In genomic region chr15:98799461-98799971, GRCh38 we compare ENCODE assay signal across 8 cellular contexts.
DNase-seq lines count a peak whose midpoint lies in the region; ATAC-seq and TF ChIP-seq lines count a peak whose summit lies in the region.

No MANE protein-coding gene starts in this region.

- 0 to 5% methylated on average over 1 to 9 of the region's 9 CpGs for WGBS in endodermal cell (ENCODE audit: insufficient coverage in 1 of 2, insufficient read length in 1 of 2), 2 experiments

- no peaks in the 10 kb centered on the region for H3K36me3 Mint-ChIP-seq in GM23338 (ENCODE audit: low read depth)
- peaks cover 4% of the 10 kb centered on the region for H3K36me3 Mint-ChIP-seq in endodermal cell (ENCODE audit: low read depth)
- H3K36me3 Mint-ChIP-seq in T-helper 2 cell treated with Interferon-gamma antibody and Interleukin-4, amounts not matched to agents 5 μg/mL and 100 μg/mL, for 36 hours (ENCODE audit: low read depth): no peaks in the 10 kb centered on the region
- no peaks in the 10 kb centered on the region for H3K36me3 Mint-ChIP-seq in natural killer cell treated with Interleukin-12 subunit alpha and Interleukin-12 subunit beta and Interleukin-15 and Interleukin-18, amount 100 ng/mL, for 72 hours

- H3K27ac Mint-ChIP-seq in GM23338 (peak overlapping the region; percentile 96), endodermal cell (peak overlapping the region; percentile 98)
- H3K27ac Mint-ChIP-seq in T-helper 2 cell treated with Interferon-gamma antibody and Interleukin-4, amounts not matched to agents 5 μg/mL and 100 μg/mL, for 36 hours: no peak overlapping the region
- peak overlapping the region in 1 of 2 donors; percentile 17 for H3K27ac Mint-ChIP-seq in natural killer cell treated with Interleukin-12 subunit alpha and Interleukin-12 subunit beta and Interleukin-15 and Interleukin-18, amount 100 ng/mL, for 72 hours

- H3K4me3 Mint-ChIP-seq in GM23338 (peak overlapping the region; percentile 68), endodermal cell (peak overlapping the region; percentile 44)
- H3K4me3 Mint-ChIP-seq in T-helper 2 cell treated with Interferon-gamma antibody and Interleukin-4, amounts not matched to agents 5 μg/mL and 100 μg/mL, for 36 hours: no peak overlapping the region
- no peak overlapping the region for H3K4me3 Mint-ChIP-seq in natural killer cell treated with Interleukin-12 subunit alpha and Interleukin-12 subunit beta and Interleukin-15 and Interleukin-18, amount 100 ng/mL, for 72 hours

- DNase-seq in GM23338 (ENCODE audit: low spot score) (peak; percentile 66), NCI-H82 (lab: John Stamatoyannopoulos, UW) (peak; percentile 81), endodermal cell (peak; percentile 89), osteoblast (ENCODE audit: insufficient read length, low spot score, missing footprints) (no peak)
- no peak for DNase-seq in T-helper 2 cell treated with Interferon-gamma antibody and Interleukin-4, amounts not matched to agents 5 μg/mL and 100 μg/mL, for 36 hours (ENCODE audit: low spot score)
- no peak for DNase-seq in natural killer cell treated with Interleukin-12 subunit alpha and Interleukin-12 subunit beta and Interleukin-15 and Interleukin-18, amount 100 ng/mL, for 72 hours (ENCODE audit: low spot score)
- no peak for DNase-seq in activated CD4-positive, alpha-beta T cell treated with anti-CD3 and anti-CD28 coated beads for 48 hours

- H3K27ac ChIP-seq in GM23338 (ENCODE audit: low read depth): peak overlapping the region; percentile 96
- peak overlapping the region; percentile 99 for H3K27ac ChIP-seq in endodermal cell (ENCODE audit: low read depth, low read length)
- H3K27ac ChIP-seq in osteoblast (ENCODE audit: low read depth, low read length): no peak overlapping the region

- H3K4me1 ChIP-seq in GM23338 (ENCODE audit: insufficient read depth): peaks cover 81% of the 10 kb centered on the region
- H3K4me1 ChIP-seq in endodermal cell (ENCODE audit: control insufficient read depth, insufficient read depth, low read length): peaks cover 41% of the 10 kb centered on the region
- H3K4me1 ChIP-seq in osteoblast (ENCODE audit: insufficient read depth, low read length): peaks cover 31% of the 10 kb centered on the region

- H4K20me1 ChIP-seq in GM23338 (replicated peaks; ENCODE audit: insufficient read depth): peaks cover 64% of the 10 kb centered on the region
- peaks cover 73% of the 10 kb centered on the region for H4K20me1 ChIP-seq in osteoblast (ENCODE audit: insufficient read depth, low read length)

- peaks cover 14% of the 10 kb centered on the region; the same call in 1 of the 2 replicates for H3F3A ChIP-seq in GM23338 (replicated peaks; ENCODE audit: low read depth)

- H3K9me2 ChIP-seq in GM23338 (ENCODE audit: insufficient read depth): no peaks in the 10 kb centered on the region

- peak overlapping the region; percentile 77 for H3K4me2 ChIP-seq in GM23338
- H3K4me2 ChIP-seq in osteoblast (ENCODE audit: insufficient read depth, low read length): peak overlapping the region; percentile 44

- H3K79me2 ChIP-seq in GM23338 (replicated peaks; ENCODE audit: insufficient read depth): peaks cover 95% of the 10 kb centered on the region
- H3K79me2 ChIP-seq in osteoblast (ENCODE audit: insufficient read depth, low read length): peaks cover 74% of the 10 kb centered on the region

- H3K9ac ChIP-seq in endodermal cell (ENCODE audit: extremely low read depth, low read length, poor library complexity, severe bottlenecking): peak overlapping the region; percentile 65

- TF ChIP-seq CTCF in GM23338 (conservative IDR thresholded peaks at IDR 0.05; ENCODE audit: low read depth in 2 of 2): no peak
- TF ChIP-seq CTCF in endodermal cell (conservative IDR thresholded peaks at IDR 0.05): no peak
- no peak for TF ChIP-seq CTCF in osteoblast (IDR thresholded peaks at IDR 0.05; ENCODE audit: extremely low read depth, low read depth, low read length)

- H3K4me1 Mint-ChIP-seq in GM23338 (peaks cover 88% of the 10 kb centered on the region), endodermal cell (peaks cover 83% of the 10 kb centered on the region)
- peaks cover 7% of the 10 kb centered on the region for H3K4me1 Mint-ChIP-seq in T-helper 2 cell treated with Interferon-gamma antibody and Interleukin-4, amounts not matched to agents 5 μg/mL and 100 μg/mL, for 36 hours (ENCODE audit: low read depth)
- H3K4me1 Mint-ChIP-seq in natural killer cell treated with Interleukin-12 subunit alpha and Interleukin-12 subunit beta and Interleukin-15 and Interleukin-18, amount 100 ng/mL, for 72 hours (ENCODE audit: low read depth in 2 of 2): peaks cover 18 to 31% of the 10 kb centered on the region in 2 donors

- no peaks in the 10 kb centered on the region for H3K36me3 ChIP-seq in GM23338 (ENCODE audit: insufficient read depth)
- no peaks in the 10 kb centered on the region for H3K36me3 ChIP-seq in endodermal cell (ENCODE audit: control insufficient read depth, insufficient read depth, low read length)
- no peaks in the 10 kb centered on the region for H3K36me3 ChIP-seq in osteoblast (ENCODE audit: insufficient read depth, low read length)

- H3K4me3 ChIP-seq in GM23338: peak overlapping the region; percentile 46
- H3K4me3 ChIP-seq in endodermal cell (ENCODE audit: low read length): peak overlapping the region; percentile 70
- H3K4me3 ChIP-seq in osteoblast (ENCODE audit: insufficient read depth, low read length): peak overlapping the region; percentile 18

- peak; percentile 60 for ATAC-seq in GM23338
- ATAC-seq in HG02870 (IDR thresholded peaks at IDR 0.05; ENCODE audit: unreplicated experiment): no peak
- no peak for ATAC-seq in natural killer cell treated with Interleukin-12 subunit alpha and Interleukin-12 subunit beta and Interleukin-15 and Interleukin-18, amount 100 ng/mL, for 72 hours

- no peaks in the 10 kb centered on the region for H3K27me3 ChIP-seq in GM23338 (ENCODE audit: insufficient read depth)
- H3K27me3 ChIP-seq in endodermal cell (ENCODE audit: control insufficient read depth, insufficient read depth, low read length, poor library complexity, severe bottlenecking): no peaks in the 10 kb centered on the region
- H3K27me3 ChIP-seq in osteoblast (ENCODE audit: insufficient read depth, low read length): no peaks in the 10 kb centered on the region

- H2AFZ ChIP-seq in GM23338 (no peak overlapping the region), osteoblast (ENCODE audit: low read length) (no peak overlapping the region)

- H3K9me3 Mint-ChIP-seq in GM23338: no peaks in the 10 kb centered on the region
- no peaks in the 10 kb centered on the region for H3K9me3 Mint-ChIP-seq in endodermal cell
- H3K9me3 Mint-ChIP-seq in T-helper 2 cell treated with Interferon-gamma antibody and Interleukin-4, amounts not matched to agents 5 μg/mL and 100 μg/mL, for 36 hours: no peaks in the 10 kb centered on the region
- H3K9me3 Mint-ChIP-seq in natural killer cell treated with Interleukin-12 subunit alpha and Interleukin-12 subunit beta and Interleukin-15 and Interleukin-18, amount 100 ng/mL, for 72 hours: no peaks in the 10 kb centered on the region

- H3K27me3 Mint-ChIP-seq in GM23338 (ENCODE audit: insufficient read depth, low read depth, poor library complexity) (peaks cover 19% of the 10 kb centered on the region), endodermal cell (ENCODE audit: insufficient read depth) (no peaks in the 10 kb centered on the region)
- H3K27me3 Mint-ChIP-seq in T-helper 2 cell treated with Interferon-gamma antibody and Interleukin-4, amounts not matched to agents 5 μg/mL and 100 μg/mL, for 36 hours (ENCODE audit: low read depth): no peaks in the 10 kb centered on the region
- no peaks in the 10 kb centered on the region for H3K27me3 Mint-ChIP-seq in natural killer cell treated with Interleukin-12 subunit alpha and Interleukin-12 subunit beta and Interleukin-15 and Interleukin-18, amount 100 ng/mL, for 72 hours

- H3K9me3 ChIP-seq in endodermal cell (ENCODE audit: control insufficient read depth, low read length) (no peaks in the 10 kb centered on the region), osteoblast (ENCODE audit: low read depth, low read length) (no peaks in the 10 kb centered on the region)

TF ChIP-seq in GM23338, 12 proteins besides CTCF, POLR2A, EP300 and RAD21 (continues in another document):
- no peak for TF ChIP-seq EZH2phosphoT487 (IDR thresholded peaks at IDR 0.05; ENCODE audit: unreplicated experiment)

Comparison
In these comparisons a context has a peak if more than half of its experiments do, and no peak if none do; other contexts are left out.
1. DNase-seq: peak in GM23338 (single experiment), NCI-H82 (single experiment) and endodermal cell (single experiment); none in osteoblast (single experiment), T-helper 2 cell treated with Interferon-gamma antibody and Interleukin-4, amounts not matched to agents 5 μg/mL and 100 μg/mL, for 36 hours (single experiment), natural killer cell treated with Interleukin-12 subunit alpha and Interleukin-12 subunit beta and Interleukin-15 and Interleukin-18, amount 100 ng/mL, for 72 hours (single experiment) and activated CD4-positive, alpha-beta T cell treated with anti-CD3 and anti-CD28 coated beads for 48 hours (single experiment).
2. H3K4me3 ChIP-seq: peak in every context shown above with its lines; median percentile 70 in endodermal cell; 46 in GM23338; 18 in osteoblast.
3. H3K4me3 Mint-ChIP-seq: peak in GM23338 (single experiment) and endodermal cell (single experiment); none in T-helper 2 cell treated with Interferon-gamma antibody and Interleukin-4, amounts not matched to agents 5 μg/mL and 100 μg/mL, for 36 hours (single experiment) and natural killer cell treated with Interleukin-12 subunit alpha and Interleukin-12 subunit beta and Interleukin-15 and Interleukin-18, amount 100 ng/mL, for 72 hours (single experiment).